Comparison of ENCODE assay signal across 30 cellular contexts in genomic region chr3:123914829-123915228, GRCh38. TPM values are rescaled to one million over a fixed set of nuclear protein-coding genes. Genes with fewer than 3 reads are reported as not detected.
DNase-seq lines count a peak whose midpoint lies in the region; ATAC-seq, FAIRE-seq and TF ChIP-seq lines count a peak whose summit lies in the region.
"Had no signal": no experiment of that assay in that cellular context is flagged by ENCODE, and none has a peak within 500 bp of the region (broad histone marks: within the 10 kb centered on the region; RNA-seq: fewer than 3 reads in every experiment).

No MANE protein-coding gene starts in this region.

- no peaks in the 10 kb centered on the region for H4K20me1 ChIP-seq in PC-3 (ENCODE audit: low read length)

- CTCF ChIA-PET in PC-3 (lab: Charles Lee), result no interaction called here

- H3K27ac ChIP-seq in PC-3 (ENCODE audit: low read length) (no peak overlapping the region), heart left ventricle (no peak overlapping the region)
- H3K27ac ChIP-seq: cardiac muscle cell, coronary artery, epithelial cell of prostate, left lung, neutrophil, right lobe of liver, SJSA1, spleen, testis, uterus had no signal

- intact Hi-C loops in PC-3 (cut with micrococcal nuclease), result no loop called here
- intact Hi-C loops in heart left ventricle (cut with DNase I), result no loop called here

- no peaks in the 10 kb centered on the region for H3K79me2 ChIP-seq in PC-3 (ENCODE audit: low read length)

- TF ChIP-seq CTCF in PC-3 (conservative IDR thresholded peaks at IDR 0.05; ENCODE audit: low read depth, low read length) (no peak), heart left ventricle (IDR thresholded peaks at IDR 0.05) (no peak)

- DNase-seq in Ammon's horn (ENCODE audit: low spot score) (peak; percentile 16), H54 (ENCODE audit: insufficient read length, low spot score) (no peak), PC-3 (no peak), medulla oblongata (ENCODE audit: extremely low spot score) (peak; percentile 14), heart left ventricle (no peak)
- DNase-seq: activated CD4-positive, alpha-beta T cell treated with anti-CD3 and anti-CD28 coated beads, Interleukin-2, amount 50 U/mL, for 1 hour; activated effector memory CD4-positive, alpha-beta T cell treated with anti-CD3 and anti-CD28 coated beads, Interleukin-2, amount 50 U/mL, for 16 hours; activated T-cell treated with anti-CD3 and anti-CD28 coated beads, Interleukin-2, amount 50 U/mL, for 1 hour; DMS53; effector CD8-positive, alpha-beta T cell; hypothalamus; left lung; NCI-H1105; NCI-H1930; NCI-H2227 treated with DMSO at 0.1 percent for 48 hours; NCI-H526 treated with DMSO at 0.1 percent for 48 hours; right lobe of liver; spleen; stimulated activated CD4-positive, alpha-beta T cell treated with anti-CD3 and anti-CD28 coated beads, Interleukin-2, amount 100 ng/mL, for 24 hours; stimulated activated naive CD8-positive, alpha-beta T cell treated with anti-CD3 and anti-CD28 coated beads, Interleukin-15, Interleukin-2, amounts not matched to agents 100 U/mL and 50 U/mL, for 24 hours; testis; uterus had no signal

- POLR2A ChIA-PET in PC-3 (lab: Charles Lee; ENCODE audit: unreplicated experiment), result no interaction called here

- BruUV-seq in PC-3 (replicated peaks; lab: Mats Ljungman, UMichigan), result TSS peak; percentile 30

- H3K4me2 ChIP-seq in PC-3 (ENCODE audit: low read length), result no peak overlapping the region

- TF ChIP-seq POLR2A in H54 (IDR thresholded peaks at IDR 0.05; ENCODE audit: low read depth, low read length), result no peak
- TF ChIP-seq POLR2A in heart left ventricle (IDR thresholded peaks at IDR 0.05), result no peak

- H3F3A ChIP-seq in PC-3 (ENCODE audit: low read length, unreplicated experiment), result no peaks in the 10 kb centered on the region

- ATAC-seq in PC-3 (no peak), HG02840 (IDR thresholded peaks at IDR 0.05; ENCODE audit: low FRiP score, unreplicated experiment) (no peak), HG03439 (IDR thresholded peaks at IDR 0.05; ENCODE audit: unreplicated experiment) (no peak), heart left ventricle (no peak)
- ATAC-seq: left lung; right lobe of liver; stimulated activated naive CD8-positive, alpha-beta T cell treated with anti-CD3 and anti-CD28 coated beads, Interleukin-15, Interleukin-2, amounts not matched to agents 100 U/mL and 50 U/mL, for 24 hours had no signal

- H3K9me3 ChIP-seq in PC-3 (ENCODE audit: low read length) (no peaks in the 10 kb centered on the region), heart left ventricle (peaks cover 0 to 6% (median 1%) of the 10 kb centered on the region in 12 donors)
- H3K9me3 ChIP-seq: right lobe of liver, SJSA1, testis, uterus had no signal

- H3K27me3 ChIP-seq in PC-3 (ENCODE audit: low read length), result no peaks in the 10 kb centered on the region
- no peaks in the 10 kb centered on the region for H3K27me3 ChIP-seq in heart left ventricle
- H3K27me3 ChIP-seq: cardiac muscle cell, left lung, neutrophil, right lobe of liver, SJSA1, spleen, testis, uterus had no signal

- H3K9ac ChIP-seq in PC-3 (ENCODE audit: low read length), result no peak overlapping the region

- 75 to 94% (median 77%) methylated on average over 5 of the region's 5 CpGs for WGBS in heart left ventricle, 4 donors

- FAIRE-seq in H54 (lab: Jason Lieb, UNC), result peak; percentile 62
- FAIRE-seq: RCC 7860 had no signal

- peaks cover 18% of the 10 kb centered on the region for H3K36me3 ChIP-seq in PC-3 (ENCODE audit: low read depth, low read length)
- H3K36me3 ChIP-seq in heart left ventricle, result peaks cover 0 to 32% (median 4%) of the 10 kb centered on the region in 9 donors
- H3K36me3 ChIP-seq: right lobe of liver, uterus had no signal

- no peak overlapping the region for H2AFZ ChIP-seq in PC-3 (ENCODE audit: low read length)

- H3K9me2 ChIP-seq in PC-3 (replicated peaks; ENCODE audit: low read length), result no peaks in the 10 kb centered on the region

- H3K4me1 ChIP-seq in PC-3 (ENCODE audit: insufficient read depth, low read length) (no peaks in the 10 kb centered on the region), heart left ventricle (no peaks in the 10 kb centered on the region)
- H3K4me1 ChIP-seq: left lung, SJSA1, spleen, testis, uterus had no signal

- H3K4me3 ChIP-seq in PC-3 (ENCODE audit: low read length), result no peak overlapping the region
- H3K4me3 ChIP-seq in heart left ventricle, result no peak overlapping the region
- H3K4me3 ChIP-seq: cardiac muscle cell, coronary artery, left lung, right lobe of liver, SJSA1, spleen, testis, uterus had no signal

RNA-seq across cellular contexts. Expression of gene MYLK, which starts 30.7 kb away (rescaled TPM):
- total RNA-seq in PC-3 (2014; rRNA removed) (6.9 and 8.7 TPM in 2 replicates), heart left ventricle (10 to 100 TPM; 10.5 to 20.7 (median 12.7) TPM)
- 1 to 10 TPM; 3.2 to 9.4 TPM for polyA plus RNA-seq in heart left ventricle

RNA-seq across cellular contexts. Expression of gene CCDC14, which starts 46.2 kb away (rescaled TPM):
- total RNA-seq in PC-3 (2014; rRNA removed), result 40.9 and 62.6 TPM in 2 replicates
- 10 to 100 TPM in 2 of 9 donors, 1 to 10 TPM in 7; 4.5 to 12.7 (median 7.2) TPM for total RNA-seq in heart left ventricle
- polyA plus RNA-seq in heart left ventricle, result 1 to 10 TPM; 6.4 to 8.5 TPM

Comparison
In these comparisons a context has a peak if more than half of its experiments do, and no peak if none do; other contexts are left out.
1. DNase-seq: peak in Ammon's horn (single experiment) and medulla oblongata (single experiment); none in H54 (single experiment), PC-3 (single experiment) and heart left ventricle (0 of 5).